Comparison of ENCODE assay signal across 17 cellular contexts in the genomic region with DNA sequence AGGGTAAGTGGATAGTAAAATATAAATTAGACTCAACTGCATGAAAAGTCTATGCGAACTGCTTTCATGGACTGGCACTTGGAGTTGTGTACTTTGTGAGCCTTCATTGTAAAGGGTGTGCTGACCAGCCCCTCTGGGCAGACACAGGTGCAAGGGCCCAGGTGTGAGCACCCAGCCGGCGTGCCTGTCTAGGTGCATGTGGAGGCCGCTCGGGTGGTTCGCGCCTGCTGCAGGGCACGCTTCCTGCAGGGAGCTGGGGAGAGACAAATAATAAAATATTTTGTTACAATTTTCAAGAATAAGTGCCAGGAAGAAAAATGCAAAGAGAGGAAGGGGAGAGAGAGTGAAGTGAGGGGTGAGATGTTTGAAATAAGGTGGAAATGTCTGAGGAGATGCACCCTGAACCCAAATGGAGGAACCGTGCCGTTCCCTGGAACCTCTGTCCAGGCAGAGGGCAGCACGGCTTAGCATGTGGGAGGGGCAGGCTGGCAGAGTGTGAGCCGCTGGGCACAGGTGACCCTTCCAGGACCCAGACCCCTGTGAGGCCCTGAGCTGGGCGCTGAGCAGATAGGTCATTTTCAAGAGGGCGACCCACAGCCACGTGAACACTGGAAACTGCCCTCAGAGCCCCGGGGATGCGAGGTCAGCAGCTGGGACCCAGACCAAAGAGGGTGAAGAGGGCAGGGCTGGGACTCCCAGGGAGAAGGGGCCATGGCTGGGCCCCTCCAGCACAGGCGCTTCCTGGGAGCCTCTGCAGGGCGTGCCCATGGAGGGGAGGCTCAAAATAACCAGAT. TPM values are rescaled to one million over a fixed set of nuclear protein-coding genes. Genes with fewer than 3 reads are reported as not detected.
A peak's percentile ranks its signal among the peaks of the same experiment; 100 is the strongest.
DNase-seq lines count a peak whose midpoint lies in the region; ATAC-seq and TF ChIP-seq lines count a peak whose summit lies in the region.
"Had no signal": no experiment of that assay in that cellular context is flagged by ENCODE, and none has a peak within 500 bp of the region (broad histone marks: within the 10 kb centered on the region; RNA-seq: fewer than 3 reads in every experiment).

No MANE protein-coding gene starts in this region.

- no peak for DNase-seq in activated T-cell treated with anti-CD3 and anti-CD28 coated beads, Interleukin-2, amount 50 U/mL, for 72 hours
- no peak for DNase-seq in activated T-cell treated with anti-CD3 and anti-CD28 coated beads, Interleukin-2, amount 50 U/mL, for 1 hour
- DNase-seq in central memory CD8-positive, alpha-beta T cell (ENCODE audit: low spot score in 2 of 2) = no peak
- DNase-seq in stimulated activated effector memory CD8-positive, alpha-beta T cell treated with anti-CD3 and anti-CD28 coated beads, Interleukin-12 subunit alpha, Interleukin-12 subunit beta, amount 100 ng/mL, for 72 hours (ENCODE audit: low spot score in 2 of 2) = no peak
- DNase-seq in T-helper 1 cell (no peak), NCI-H2196 (lab: John Stamatoyannopoulos, UW; ENCODE audit: unreplicated experiment) (no peak), GM10248 (ENCODE audit: extremely low spot score) (no peak)
- DNase-seq: 8988T; Calu3; CD4-positive, alpha-beta memory T cell; DMS53; DND-41; EL; GM23248 had no signal

- no peak for ATAC-seq in activated T-cell treated with anti-CD3 and anti-CD28 coated beads, Interleukin-2, amount 50 U/mL, for 72 hours (replicated peaks in 1 of 2)
- no peak for ATAC-seq in central memory CD8-positive, alpha-beta T cell (replicated peaks; ENCODE audit: extremely low read depth, poor library complexity, severe bottlenecking)
- ATAC-seq in stimulated activated effector memory CD8-positive, alpha-beta T cell treated with anti-CD3 and anti-CD28 coated beads, Interleukin-12 subunit alpha, Interleukin-12 subunit beta, amount 100 ng/mL, for 72 hours = no peak
- ATAC-seq in HG02610 (IDR thresholded peaks at IDR 0.05; ENCODE audit: unreplicated experiment) = no peak

- CTCF ChIA-PET in GM10248 (lab: Yijun Ruan, JAX) = no interaction called here

- H3K4me1 Mint-ChIP-seq in activated T-cell treated with anti-CD3 and anti-CD28 coated beads, Interleukin-2, amount 50 U/mL, for 72 hours (ENCODE audit: low read depth) = peaks cover 4% of the 10 kb centered on the region
- no peaks in the 10 kb centered on the region for H3K4me1 Mint-ChIP-seq in central memory CD8-positive, alpha-beta T cell
- no peaks in the 10 kb centered on the region for H3K4me1 Mint-ChIP-seq in stimulated activated effector memory CD8-positive, alpha-beta T cell treated with anti-CD3 and anti-CD28 coated beads, Interleukin-12 subunit alpha, Interleukin-12 subunit beta, amount 100 ng/mL, for 72 hours
- H3K4me1 Mint-ChIP-seq: CD14-positive monocyte; CD4-positive, alpha-beta memory T cell had no signal

- no peak for TF ChIP-seq CTCF in GM10248 (IDR thresholded peaks at IDR 0.05; ENCODE audit: control extremely low read depth, extremely low read depth, low read depth, missing control alignments)

- no peaks in the 10 kb centered on the region for H3K27me3 Mint-ChIP-seq in activated T-cell treated with anti-CD3 and anti-CD28 coated beads, Interleukin-2, amount 50 U/mL, for 72 hours (ENCODE audit: low read depth)
- no peaks in the 10 kb centered on the region for H3K27me3 Mint-ChIP-seq in central memory CD8-positive, alpha-beta T cell
- H3K27me3 Mint-ChIP-seq: CD4-positive, alpha-beta memory T cell; IgD-negative memory B cell had no signal

- H3K36me3 Mint-ChIP-seq in activated T-cell treated with anti-CD3 and anti-CD28 coated beads, Interleukin-2, amount 50 U/mL, for 72 hours (ENCODE audit: insufficient read depth in 2 of 2) = peaks cover 0 to 6% of the 10 kb centered on the region in 2 donors
- peaks cover 3% of the 10 kb centered on the region for H3K36me3 Mint-ChIP-seq in central memory CD8-positive, alpha-beta T cell (ENCODE audit: insufficient read depth)
- no peaks in the 10 kb centered on the region for H3K36me3 Mint-ChIP-seq in stimulated activated effector memory CD8-positive, alpha-beta T cell treated with anti-CD3 and anti-CD28 coated beads, Interleukin-12 subunit alpha, Interleukin-12 subunit beta, amount 100 ng/mL, for 72 hours

- no peaks in the 10 kb centered on the region for H3K9me3 Mint-ChIP-seq in activated T-cell treated with anti-CD3 and anti-CD28 coated beads, Interleukin-2, amount 50 U/mL, for 72 hours
- H3K9me3 Mint-ChIP-seq in central memory CD8-positive, alpha-beta T cell = no peaks in the 10 kb centered on the region
- no peaks in the 10 kb centered on the region for H3K9me3 Mint-ChIP-seq in stimulated activated effector memory CD8-positive, alpha-beta T cell treated with anti-CD3 and anti-CD28 coated beads, Interleukin-12 subunit alpha, Interleukin-12 subunit beta, amount 100 ng/mL, for 72 hours
- H3K9me3 Mint-ChIP-seq: CD14-positive monocyte, IgD-negative memory B cell had no signal

- H3K4me3 Mint-ChIP-seq in activated T-cell treated with anti-CD3 and anti-CD28 coated beads, Interleukin-2, amount 50 U/mL, for 72 hours = no peak overlapping the region
- no peak overlapping the region for H3K4me3 Mint-ChIP-seq in central memory CD8-positive, alpha-beta T cell
- no peak overlapping the region for H3K4me3 Mint-ChIP-seq in stimulated activated effector memory CD8-positive, alpha-beta T cell treated with anti-CD3 and anti-CD28 coated beads, Interleukin-12 subunit alpha, Interleukin-12 subunit beta, amount 100 ng/mL, for 72 hours
- H3K4me3 Mint-ChIP-seq: CD14-positive monocyte; CD4-positive, alpha-beta memory T cell; IgD-negative memory B cell had no signal

- H3K27ac Mint-ChIP-seq in activated T-cell treated with anti-CD3 and anti-CD28 coated beads, Interleukin-2, amount 50 U/mL, for 72 hours = peak overlapping the region; percentile 65
- H3K27ac Mint-ChIP-seq in central memory CD8-positive, alpha-beta T cell (ENCODE audit: low read depth) = peak overlapping the region; percentile 94
- peak overlapping the region; percentile 26 for H3K27ac Mint-ChIP-seq in stimulated activated effector memory CD8-positive, alpha-beta T cell treated with anti-CD3 and anti-CD28 coated beads, Interleukin-12 subunit alpha, Interleukin-12 subunit beta, amount 100 ng/mL, for 72 hours
- H3K27ac Mint-ChIP-seq: IgD-negative memory B cell had no signal

- POLR2A ChIA-PET in GM10248 (lab: Yijun Ruan, JAX) = no interaction called here

RNA-seq across cellular contexts. Expression of a gene that starts 28.7 kb away (rescaled TPM):
- 1 to 10 TPM; 3.1 to 4.2 TPM for total RNA-seq in activated T-cell treated with anti-CD3 and anti-CD28 coated beads, Interleukin-2, amount 50 U/mL, for 72 hours

Comparison
In these comparisons a context has a peak if more than half of its experiments do, and no peak if none do; other contexts are left out.
1. H3K27ac Mint-ChIP-seq: peak in every context shown above with its lines; median percentile 94 in central memory CD8-positive, alpha-beta T cell; 65 in activated T-cell treated with anti-CD3 and anti-CD28 coated beads, Interleukin-2, amount 50 U/mL, for 72 hours; 26 in stimulated activated effector memory CD8-positive, alpha-beta T cell treated with anti-CD3 and anti-CD28 coated beads, Interleukin-12 subunit alpha, Interleukin-12 subunit beta, amount 100 ng/mL, for 72 hours.